In the genomic region with DNA sequence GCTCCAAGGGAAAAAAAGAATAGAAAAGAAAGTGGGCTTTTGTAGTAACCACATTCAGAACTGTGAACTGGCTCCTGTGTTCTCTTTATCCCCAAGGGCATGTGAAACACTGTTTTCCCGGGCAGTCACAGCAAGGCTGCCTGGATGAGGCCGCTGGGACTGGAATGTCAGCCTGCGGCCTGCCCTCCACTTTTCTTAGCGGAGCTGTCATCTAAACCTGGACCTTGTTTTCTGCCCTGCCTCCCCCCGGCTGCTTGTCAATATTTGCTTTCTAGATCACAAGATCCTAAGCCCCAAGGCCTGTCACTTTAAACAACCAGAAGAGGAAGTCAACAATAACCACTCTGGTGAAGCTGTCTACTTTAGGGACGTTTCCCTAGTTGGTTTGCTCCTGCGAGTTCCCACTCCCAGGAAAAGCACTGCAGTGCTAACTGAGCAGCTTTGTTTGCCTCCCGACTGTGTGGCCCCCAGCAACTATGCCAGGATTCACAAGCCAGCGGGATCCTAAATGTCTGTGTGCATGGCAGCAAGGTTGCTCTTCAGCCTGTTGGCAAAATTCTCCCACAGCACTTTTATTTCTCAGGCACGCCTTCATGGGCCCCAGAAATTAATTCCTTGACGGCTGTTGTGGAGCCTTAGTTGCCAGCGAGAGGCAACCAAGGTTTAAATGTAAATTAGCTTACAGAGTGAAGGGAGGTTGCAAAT, we compare ENCODE assay signal across 11 cellular contexts. TPM values are rescaled to one million over a fixed set of nuclear protein-coding genes. Genes with fewer than 3 reads are reported as not detected.
DNase-seq lines count a peak whose midpoint lies in the region; ATAC-seq and FAIRE-seq lines count a peak whose summit lies in the region.
"Had no signal": no experiment of that assay in that cellular context is flagged by ENCODE, and none has a peak within 500 bp of the region (broad histone marks: within the 10 kb centered on the region; RNA-seq: fewer than 3 reads in every experiment).

No MANE protein-coding gene starts in this region.

- no peaks in the 10 kb centered on the region for H3K36me3 ChIP-seq in duodenal mucosa (ENCODE audit: control insufficient read depth in 1 of 2, insufficient read depth in 2 of 2, low read length in 2 of 2)
- H3K36me3 ChIP-seq in mesendoderm (ENCODE audit: control insufficient read depth, insufficient read depth, low read length), result no peaks in the 10 kb centered on the region
- H3K36me3 ChIP-seq in urinary bladder (ENCODE audit: insufficient read depth), result no peaks in the 10 kb centered on the region

- no peak overlapping the region for H3K4me2 ChIP-seq in mesendoderm (ENCODE audit: low read length)

- FAIRE-seq in GM19239 (lab: Jason Lieb, UNC), result no peak

- no peak overlapping the region for H3K4ac ChIP-seq in mesendoderm (ENCODE audit: low read depth, low read length)

- H3K27ac ChIP-seq in duodenal mucosa (ENCODE audit: low read depth, low read length), result peak overlapping the region; percentile 28
- H3K27ac ChIP-seq in mesendoderm (ENCODE audit: low read depth, low read length), result peak overlapping the region; percentile 61
- peak overlapping the region; percentile 87 for H3K27ac ChIP-seq in urinary bladder (ENCODE audit: low read depth)

- H3K9ac ChIP-seq in duodenal mucosa (ENCODE audit: low read depth in 1 of 2, low read length in 2 of 2) (peak overlapping the region in 1 of 2 donors; percentile 20), mesendoderm (ENCODE audit: low read length) (no peak overlapping the region)

- H3K4me3 ChIP-seq in duodenal mucosa (ENCODE audit: low read depth in 1 of 2, low read length in 2 of 2), result no peak overlapping the region
- no peak overlapping the region for H3K4me3 ChIP-seq in mesendoderm (ENCODE audit: low read length)
- H3K4me3 ChIP-seq in urinary bladder (ENCODE audit: low read depth, low read length), result no peak overlapping the region

- H3K4me1 Mint-ChIP-seq in activated CD4-positive, alpha-beta memory T cell treated with anti-CD3 and anti-CD28 coated beads, Interleukin-2, amount 10 ng/mL, durations not matched to agents 7 days and 5 days, result peaks cover 1% of the 10 kb centered on the region
- H3K4me1 Mint-ChIP-seq: B cell had no signal

- no peak overlapping the region for H2BK15ac ChIP-seq in mesendoderm (replicated peaks; ENCODE audit: low read depth)

- POLR2A ChIA-PET in activated CD4-positive, alpha-beta memory T cell treated with anti-CD3 and anti-CD28 coated beads, Interleukin-2, amount 10 ng/mL, durations not matched to agents 7 days and 5 days (lab: Charles Lee), result no interaction called here

- H3K36me3 Mint-ChIP-seq in activated CD4-positive, alpha-beta memory T cell treated with anti-CD3 and anti-CD28 coated beads, Interleukin-2, amount 10 ng/mL, durations not matched to agents 7 days and 5 days (ENCODE audit: low read depth), result no peaks in the 10 kb centered on the region

- no peaks in the 10 kb centered on the region for H3K9me3 Mint-ChIP-seq in activated CD4-positive, alpha-beta memory T cell treated with anti-CD3 and anti-CD28 coated beads, Interleukin-2, amount 10 ng/mL, durations not matched to agents 7 days and 5 days

- H3K18ac ChIP-seq in mesendoderm (ENCODE audit: low read length), result no peak overlapping the region

- peak overlapping the region; percentile 65 for H3K56ac ChIP-seq in mesendoderm (ENCODE audit: low read length)

- no CpG with 5 or more reads among the region's 12 CpGs for WGBS in mesendoderm (ENCODE audit: extremely low coverage, insufficient coverage, low lambda C conversion rate)
- WGBS in urinary bladder, result 42% methylated on average over 12 of the region's 12 CpGs

- ATAC-seq in GM21723 (IDR thresholded peaks at IDR 0.05; ENCODE audit: unreplicated experiment), result no peak

- H3K27me3 Mint-ChIP-seq in activated CD4-positive, alpha-beta memory T cell treated with anti-CD3 and anti-CD28 coated beads, Interleukin-2, amount 10 ng/mL, durations not matched to agents 7 days and 5 days, result peaks cover 14% of the 10 kb centered on the region

- H3K4me3 Mint-ChIP-seq in activated CD4-positive, alpha-beta memory T cell treated with anti-CD3 and anti-CD28 coated beads, Interleukin-2, amount 10 ng/mL, durations not matched to agents 7 days and 5 days, result no peak overlapping the region
- H3K4me3 Mint-ChIP-seq: B cell had no signal

- H3K4me1 ChIP-seq in duodenal mucosa (ENCODE audit: control insufficient read depth in 1 of 2, insufficient read depth in 2 of 2, low read length in 2 of 2) (peaks cover 7 to 14% of the 10 kb centered on the region in 2 donors), mesendoderm (ENCODE audit: control insufficient read depth, low read depth, low read length) (peaks cover 8% of the 10 kb centered on the region), urinary bladder (ENCODE audit: insufficient read depth) (no peaks in the 10 kb centered on the region)

- no peaks in the 10 kb centered on the region for H3K9me3 ChIP-seq in duodenal mucosa (ENCODE audit: control insufficient read depth in 1 of 2, low read length in 2 of 2)

- DNase-seq in SKM-1 (lab: John Stamatoyannopoulos, UW; ENCODE audit: unreplicated experiment) (peak; percentile 11), SKM-1 treated with dmso at 0.1 percent for 144 hours (lab: John Stamatoyannopoulos, UW; ENCODE audit: unreplicated experiment) (no peak), mesendoderm (peak; percentile 85), GM19239 (ENCODE audit: insufficient read length, low spot score) (no peak)
- DNase-seq in activated CD4-positive, alpha-beta memory T cell treated with anti-CD3 and anti-CD28 coated beads, Interleukin-2, amount 10 ng/mL, durations not matched to agents 7 days and 5 days, result no peak
- DNase-seq: activated T-cell treated with anti-CD3 and anti-CD28 coated beads, Interleukin-2, amount 50 U/mL, for 48 hours; NCI-H226 had no signal

- H3K23ac ChIP-seq in mesendoderm (ENCODE audit: low read length), result no peak overlapping the region

- H3K27me3 ChIP-seq in duodenal mucosa (ENCODE audit: control insufficient read depth in 1 of 2, insufficient read depth in 2 of 2, low read length in 2 of 2) (no peaks in the 10 kb centered on the region), mesendoderm (ENCODE audit: insufficient read depth, low read length, poor library complexity) (no peaks in the 10 kb centered on the region)

- no peak overlapping the region for H2BK120ac ChIP-seq in mesendoderm (ENCODE audit: low read depth, low read length)

- H3K27ac Mint-ChIP-seq in activated CD4-positive, alpha-beta memory T cell treated with anti-CD3 and anti-CD28 coated beads, Interleukin-2, amount 10 ng/mL, durations not matched to agents 7 days and 5 days, result no peak overlapping the region
- H3K27ac Mint-ChIP-seq: B cell had no signal

- H3K79me2 ChIP-seq in mesendoderm (ENCODE audit: control insufficient read depth, insufficient read depth, low read length), result no peaks in the 10 kb centered on the region

- CTCF ChIA-PET in activated CD4-positive, alpha-beta memory T cell treated with anti-CD3 and anti-CD28 coated beads, Interleukin-2, amount 10 ng/mL, durations not matched to agents 7 days and 5 days (lab: Charles Lee), result no interaction called here

- H3K79me1 ChIP-seq in mesendoderm (ENCODE audit: low read length), result no peaks in the 10 kb centered on the region

- H2AK5ac ChIP-seq in mesendoderm (ENCODE audit: low read length), result no peak overlapping the region

- no peak overlapping the region for H2BK5ac ChIP-seq in mesendoderm (ENCODE audit: low read length)

- no peak overlapping the region for H4K5ac ChIP-seq in mesendoderm (ENCODE audit: low read length)

- no peak overlapping the region for H4K8ac ChIP-seq in mesendoderm (ENCODE audit: low read depth, low read length)

RNA-seq across cellular contexts. Expression of a gene that starts 30.6 kb away (rescaled TPM):
- polyA plus RNA-seq in mesendoderm (2013, experiment 1 of 2), result 35.6 TPM
- 35.7 TPM for polyA plus RNA-seq in mesendoderm (2013, experiment 2 of 2)
- 28.2 TPM for total RNA-seq in urinary bladder
- polyA plus RNA-seq in urinary bladder, result 13.9 TPM
- 1 to 10 TPM in 1 of 2 experiments, under 1 TPM in 1; 0.90 to 1.1 TPM for total RNA-seq in activated CD4-positive, alpha-beta memory T cell treated with anti-CD3 and anti-CD28 coated beads, Interleukin-2, amount 10 ng/mL, durations not matched to agents 7 days and 5 days

RNA-seq across cellular contexts. Expression of a gene that starts 31.0 kb away (rescaled TPM):
- 77.3 TPM for polyA plus RNA-seq in mesendoderm (2013, experiment 1 of 2)
- 78.7 TPM for polyA plus RNA-seq in mesendoderm (2013, experiment 2 of 2)
- total RNA-seq in urinary bladder, result 140 TPM
- 90.2 TPM for polyA plus RNA-seq in urinary bladder
- 1 to 10 TPM; 3.8 to 4.1 TPM for total RNA-seq in activated CD4-positive, alpha-beta memory T cell treated with anti-CD3 and anti-CD28 coated beads, Interleukin-2, amount 10 ng/mL, durations not matched to agents 7 days and 5 days
- total RNA-seq: B cell had no signal

Comparison
In these comparisons a context has a peak if more than half of its experiments do, and no peak if none do; other contexts are left out.
1. DNase-seq: peak in SKM-1 (single experiment) and mesendoderm (single experiment); none in SKM-1 treated with dmso at 0.1 percent for 144 hours (single experiment), activated CD4-positive, alpha-beta memory T cell treated with anti-CD3 and anti-CD28 coated beads, Interleukin-2, amount 10 ng/mL, durations not matched to agents 7 days and 5 days (single experiment) and GM19239 (single experiment).
2. H3K27ac ChIP-seq: peak in every context shown above with its lines; median percentile 87 in urinary bladder; 61 in mesendoderm; 28 in duodenal mucosa.
3. RNA of a gene that starts 30.6 kb away (total RNA-seq): 28.2 TPM in urinary bladder (single experiment); 0.90 to 1.1 TPM in activated CD4-positive, alpha-beta memory T cell treated with anti-CD3 and anti-CD28 coated beads, Interleukin-2, amount 10 ng/mL, durations not matched to agents 7 days and 5 days; every median in the first group is over 10 times any median in the second.
4. RNA of a gene that starts 31.0 kb away (total RNA-seq): 140 TPM in urinary bladder (single experiment); 3.8 to 4.1 TPM in activated CD4-positive, alpha-beta memory T cell treated with anti-CD3 and anti-CD28 coated beads, Interleukin-2, amount 10 ng/mL, durations not matched to agents 7 days and 5 days; every median in the first group is over 10 times any median in the second.